Comparison of ENCODE assay signal across 16 cellular contexts in the genomic region with DNA sequence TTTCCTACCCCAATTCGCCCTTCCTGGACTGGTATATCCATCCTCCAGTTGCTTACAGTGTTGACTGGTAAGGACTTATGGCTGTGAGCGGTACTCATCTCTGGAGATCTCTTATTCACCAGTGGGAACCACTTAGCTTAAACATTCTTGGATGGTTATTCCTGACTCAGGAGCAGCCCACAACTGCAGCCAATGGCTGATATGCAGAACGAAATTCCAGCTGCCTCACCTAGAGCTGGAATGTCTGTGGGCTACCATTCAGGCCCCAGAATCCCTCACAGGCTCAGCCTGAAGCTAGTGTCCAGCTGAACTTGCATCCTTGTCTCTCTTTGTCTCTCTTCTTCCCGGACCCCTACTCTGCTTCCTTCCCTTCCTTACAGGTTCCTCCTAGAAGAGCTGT.
"Had no signal": no experiment of that assay in that cellular context is flagged by ENCODE, and none has a peak within 500 bp of the region (broad histone marks: within the 10 kb centered on the region; RNA-seq: fewer than 3 reads in every experiment).

No MANE protein-coding gene starts in this region.

- H3K4me1 Mint-ChIP-seq: activated CD8-positive, alpha-beta memory T cell treated with anti-CD3 and anti-CD28 coated beads, Interleukin-2, amount 10 ng/mL, durations not matched to agents 7 days and 5 days; naive thymus-derived CD8-positive, alpha-beta T cell had no signal

- H3K36me3 ChIP-seq: gastrocnemius medialis, left lung, neutrophil, tibial artery, vagina had no signal

- H3K4me3 ChIP-seq: gastrocnemius medialis, left lung, tibial artery, vagina had no signal

- H3K27ac ChIP-seq: gastrocnemius medialis, left lung, neutrophil, tibial artery, vagina had no signal

- H3K27me3 ChIP-seq: gastrocnemius medialis, left lung, neutrophil, tibial artery, vagina had no signal

- H3K27me3 Mint-ChIP-seq: activated CD8-positive, alpha-beta memory T cell treated with anti-CD3 and anti-CD28 coated beads, Interleukin-2, amount 10 ng/mL, durations not matched to agents 7 days and 5 days had no signal

- H3K36me3 Mint-ChIP-seq: activated CD8-positive, alpha-beta memory T cell treated with anti-CD3 and anti-CD28 coated beads, Interleukin-2, amount 10 ng/mL, durations not matched to agents 7 days and 5 days; activated naive CD4-positive, alpha-beta T cell treated with anti-CD3 and anti-CD28 coated beads, Interleukin-2, amount 50 U/mL, for 72 hours; naive thymus-derived CD8-positive, alpha-beta T cell had no signal

- H3K27ac Mint-ChIP-seq: activated CD8-positive, alpha-beta memory T cell treated with anti-CD3 and anti-CD28 coated beads, Interleukin-2, amount 10 ng/mL, durations not matched to agents 7 days and 5 days; activated naive CD4-positive, alpha-beta T cell treated with anti-CD3 and anti-CD28 coated beads, Interleukin-2, amount 50 U/mL, for 72 hours; naive thymus-derived CD8-positive, alpha-beta T cell had no signal

- ATAC-seq: activated CD8-positive, alpha-beta memory T cell treated with anti-CD3 and anti-CD28 coated beads, Interleukin-2, amount 10 ng/mL, durations not matched to agents 7 days and 5 days; activated naive CD4-positive, alpha-beta T cell treated with anti-CD3 and anti-CD28 coated beads, Interleukin-2, amount 50 U/mL, for 72 hours; gastrocnemius medialis; left lung; naive thymus-derived CD8-positive, alpha-beta T cell had no signal

- DNase-seq: activated CD4-positive, CD25-positive, alpha-beta regulatory T cell treated with anti-CD3 and anti-CD28 coated beads, Interleukin-2, amount 50 U/mL, for 72 hours; activated CD8-positive, alpha-beta memory T cell treated with anti-CD3 and anti-CD28 coated beads, Interleukin-2, amount 10 ng/mL, durations not matched to agents 7 days and 5 days; activated T-cell treated with anti-CD3 and anti-CD28 coated beads, Interleukin-2, amount 50 U/mL, for 1 hour; amniotic stem cell; cortex of kidney; effector CD8-positive, alpha-beta T cell; gastrocnemius medialis; left lung; mammary epithelial cell; naive thymus-derived CD8-positive, alpha-beta T cell; stimulated activated CD4-positive, alpha-beta T cell treated with anti-CD3 and anti-CD28 coated beads, Interleukin-2, amount 100 ng/mL, for 48 hours; stimulated activated naive CD4-positive, alpha-beta T cell; tibial artery had no signal

- H3K9me3 ChIP-seq: gastrocnemius medialis, left lung, neutrophil, tibial artery, vagina had no signal

- H3K4me3 Mint-ChIP-seq: activated CD8-positive, alpha-beta memory T cell treated with anti-CD3 and anti-CD28 coated beads, Interleukin-2, amount 10 ng/mL, durations not matched to agents 7 days and 5 days; naive thymus-derived CD8-positive, alpha-beta T cell had no signal

- H3K4me1 ChIP-seq: gastrocnemius medialis, left lung, tibial artery, vagina had no signal
